In the genomic region with DNA sequence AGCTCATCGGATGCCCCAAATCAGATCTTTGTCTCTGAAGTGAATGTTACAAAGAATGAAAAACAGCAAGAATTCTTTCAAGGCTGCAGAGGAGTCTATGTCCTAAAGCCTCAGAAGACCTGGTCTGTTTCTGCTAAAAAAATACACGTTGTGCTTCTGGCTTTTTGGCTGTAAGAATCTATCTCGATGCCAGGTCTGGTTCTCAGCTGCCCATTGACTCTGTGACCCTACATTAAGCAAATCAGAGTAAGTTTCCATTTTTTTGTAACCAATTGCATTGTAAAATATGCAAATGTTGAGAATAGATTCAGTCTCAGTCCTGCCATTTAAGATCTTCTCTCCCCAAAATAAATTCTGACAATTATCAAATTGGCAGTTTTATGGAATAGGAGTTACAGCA, we compare ENCODE assay signal across 22 cellular contexts.
"Had no signal": no experiment of that assay in that cellular context is flagged by ENCODE, and none has a peak within 500 bp of the region (broad histone marks: within the 10 kb centered on the region; RNA-seq: fewer than 3 reads in every experiment).

No MANE protein-coding gene starts in this region.

- H3K9me3 Mint-ChIP-seq: activated CD4-positive, alpha-beta T cell treated with anti-CD3 and anti-CD28 coated beads, Interleukin-2, amount 10 ng/mL, durations not matched to agents 24 days and 14 days; activated naive CD4-positive, alpha-beta T cell treated with anti-CD3 and anti-CD28 coated beads, Interleukin-2, amount 50 U/mL, for 24 hours; dendritic cell treated with granulocyte-macrophage colony-stimulating factor and Interleukin-4, amounts not matched to agents 40 ng/mL and 50 ng/mL, for 4 days had no signal

- H3K27ac Mint-ChIP-seq: activated CD4-positive, alpha-beta memory T cell treated with anti-CD3 and anti-CD28 coated beads for 36 hours; activated CD4-positive, alpha-beta T cell treated with anti-CD3 and anti-CD28 coated beads, Interleukin-2, amount 10 ng/mL, durations not matched to agents 24 days and 14 days; activated naive CD4-positive, alpha-beta T cell treated with anti-CD3 and anti-CD28 coated beads, Interleukin-2, amount 50 U/mL, for 24 hours; activated naive CD8-positive, alpha-beta T cell treated with anti-CD3 and anti-CD28 coated beads, Interleukin-2, amount 50 U/mL, for 24 hours; activated T-cell treated with anti-CD3 and anti-CD28 coated beads, Interleukin-2, amount 50 U/mL, for 24 hours; dendritic cell treated with granulocyte-macrophage colony-stimulating factor and Interleukin-4, amounts not matched to agents 40 ng/mL and 50 ng/mL, for 4 days; memory B cell; naive thymus-derived CD4-positive, alpha-beta T cell had no signal

- H3K4me1 ChIP-seq: esophagus muscularis mucosa, right atrium auricular region had no signal

- H3K4me1 Mint-ChIP-seq: activated CD4-positive, alpha-beta T cell treated with anti-CD3 and anti-CD28 coated beads, Interleukin-2, amount 10 ng/mL, durations not matched to agents 24 days and 14 days; activated naive CD4-positive, alpha-beta T cell treated with anti-CD3 and anti-CD28 coated beads, Interleukin-2, amount 50 U/mL, for 24 hours; activated naive CD8-positive, alpha-beta T cell treated with anti-CD3 and anti-CD28 coated beads, Interleukin-2, amount 50 U/mL, for 24 hours; naive thymus-derived CD4-positive, alpha-beta T cell had no signal

- DNase-seq: activated CD4-positive, alpha-beta memory T cell treated with anti-CD3 and anti-CD28 coated beads for 36 hours; activated CD4-positive, alpha-beta T cell treated with anti-CD3 and anti-CD28 coated beads, Interleukin-2, amount 10 ng/mL, durations not matched to agents 24 days and 14 days; activated CD4-positive, CD25-positive, alpha-beta regulatory T cell treated with anti-CD3 and anti-CD28 coated beads, Interleukin-2, amount 50 U/mL, for 72 hours; activated CD8-positive, alpha-beta memory T cell treated with anti-CD3 and anti-CD28 coated beads, Interleukin-2, amount 50 U/mL, for 48 hours; activated gamma-delta T cell; activated naive CD8-positive, alpha-beta T cell treated with anti-CD3 and anti-CD28 coated beads, Interleukin-2, amount 50 U/mL, for 24 hours; activated T-cell treated with anti-CD3 and anti-CD28 coated beads, Interleukin-2, amount 50 U/mL, for 24 hours; amygdala; central memory CD4-positive, alpha-beta T cell; effector CD4-positive, alpha-beta T cell; midbrain; naive thymus-derived CD4-positive, alpha-beta T cell; stimulated activated CD4-positive, alpha-beta T cell treated with anti-CD3 and anti-CD28 coated beads, Interleukin-2, amount 100 ng/mL, for 48 hours; stimulated activated naive CD4-positive, alpha-beta T cell treated with Interleukin-2 at 50 U/mL for 16 hours; T-helper 2 cell had no signal

- H3K9me3 ChIP-seq: neutrophil, tibial nerve had no signal

- ATAC-seq: activated naive CD8-positive, alpha-beta T cell treated with anti-CD3 and anti-CD28 coated beads, Interleukin-2, amount 50 U/mL, for 24 hours; naive thymus-derived CD4-positive, alpha-beta T cell had no signal

- H3K27me3 Mint-ChIP-seq: activated CD4-positive, alpha-beta memory T cell treated with anti-CD3 and anti-CD28 coated beads for 36 hours; activated CD4-positive, alpha-beta T cell treated with anti-CD3 and anti-CD28 coated beads, Interleukin-2, amount 10 ng/mL, durations not matched to agents 24 days and 14 days; activated naive CD4-positive, alpha-beta T cell treated with anti-CD3 and anti-CD28 coated beads, Interleukin-2, amount 50 U/mL, for 24 hours; activated naive CD8-positive, alpha-beta T cell treated with anti-CD3 and anti-CD28 coated beads, Interleukin-2, amount 50 U/mL, for 24 hours; activated T-cell treated with anti-CD3 and anti-CD28 coated beads, Interleukin-2, amount 50 U/mL, for 24 hours; dendritic cell treated with granulocyte-macrophage colony-stimulating factor and Interleukin-4, amounts not matched to agents 40 ng/mL and 50 ng/mL, for 4 days; naive thymus-derived CD4-positive, alpha-beta T cell had no signal

- H3K36me3 ChIP-seq: esophagus muscularis mucosa, neutrophil, right atrium auricular region, tibial nerve had no signal

- H3K4me3 Mint-ChIP-seq: activated CD4-positive, alpha-beta memory T cell treated with anti-CD3 and anti-CD28 coated beads for 36 hours; activated CD4-positive, alpha-beta T cell treated with anti-CD3 and anti-CD28 coated beads, Interleukin-2, amount 10 ng/mL, durations not matched to agents 24 days and 14 days; activated naive CD4-positive, alpha-beta T cell treated with anti-CD3 and anti-CD28 coated beads, Interleukin-2, amount 50 U/mL, for 24 hours; activated naive CD8-positive, alpha-beta T cell treated with anti-CD3 and anti-CD28 coated beads, Interleukin-2, amount 50 U/mL, for 24 hours; activated T-cell treated with anti-CD3 and anti-CD28 coated beads, Interleukin-2, amount 50 U/mL, for 24 hours; dendritic cell treated with granulocyte-macrophage colony-stimulating factor and Interleukin-4, amounts not matched to agents 40 ng/mL and 50 ng/mL, for 4 days; memory B cell; naive thymus-derived CD4-positive, alpha-beta T cell had no signal

- H3K36me3 Mint-ChIP-seq: activated CD4-positive, alpha-beta memory T cell treated with anti-CD3 and anti-CD28 coated beads for 36 hours; activated naive CD4-positive, alpha-beta T cell treated with anti-CD3 and anti-CD28 coated beads, Interleukin-2, amount 50 U/mL, for 24 hours; memory B cell; naive thymus-derived CD4-positive, alpha-beta T cell had no signal

- H3K27ac ChIP-seq: esophagus muscularis mucosa, neutrophil, right atrium auricular region, tibial nerve had no signal

- H3K4me3 ChIP-seq: esophagus muscularis mucosa, right atrium auricular region, tibial nerve had no signal

- H3K27me3 ChIP-seq: esophagus muscularis mucosa, neutrophil, right atrium auricular region, tibial nerve had no signal
